Comparison of ENCODE assay signal across 8 cellular contexts in the genomic region with DNA sequence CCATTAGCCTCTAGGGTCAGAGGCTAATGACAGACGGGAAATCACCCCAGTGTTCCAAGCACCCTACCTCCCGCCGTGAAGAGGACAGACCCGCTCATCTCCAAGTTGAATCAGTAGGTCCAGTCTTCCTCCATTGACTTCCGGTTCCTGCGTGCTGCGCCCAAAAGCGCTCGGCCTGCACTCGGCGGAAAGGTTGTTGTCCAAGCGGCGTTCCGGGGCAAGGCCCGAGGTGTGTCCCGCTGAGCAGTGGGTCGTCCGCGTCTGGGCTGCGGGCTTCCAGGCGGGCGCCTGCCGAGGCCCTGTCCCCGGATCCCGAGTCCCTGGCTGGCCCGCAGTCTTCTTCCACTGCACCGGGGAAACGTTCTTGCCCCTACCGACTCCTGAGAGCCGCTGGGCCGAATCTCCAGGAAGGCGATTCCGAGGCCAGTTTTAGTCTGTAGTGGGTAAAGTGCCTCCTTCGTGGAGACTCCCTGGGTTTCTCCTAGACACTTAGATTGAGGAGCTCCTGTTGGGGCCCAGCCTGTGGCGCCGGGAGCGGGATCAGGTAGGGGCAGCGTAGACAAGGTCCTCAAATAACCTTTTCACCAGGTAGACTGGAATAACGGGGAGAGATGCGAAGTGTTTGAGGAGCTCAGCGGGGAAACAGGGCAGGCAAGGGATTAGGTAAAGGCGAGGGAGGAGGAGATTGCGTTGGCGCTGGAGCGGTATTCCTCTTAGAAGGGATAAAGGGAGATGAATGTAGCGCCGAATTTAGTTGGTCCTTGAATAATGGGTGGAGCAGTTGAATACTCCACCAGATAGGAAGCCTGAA. TPM values are rescaled to one million over a fixed set of nuclear protein-coding genes. Genes with fewer than 3 reads are reported as not detected.
DNase-seq lines count a peak whose midpoint lies in the region; ATAC-seq and TF ChIP-seq lines count a peak whose summit lies in the region.

A gene with protein sequence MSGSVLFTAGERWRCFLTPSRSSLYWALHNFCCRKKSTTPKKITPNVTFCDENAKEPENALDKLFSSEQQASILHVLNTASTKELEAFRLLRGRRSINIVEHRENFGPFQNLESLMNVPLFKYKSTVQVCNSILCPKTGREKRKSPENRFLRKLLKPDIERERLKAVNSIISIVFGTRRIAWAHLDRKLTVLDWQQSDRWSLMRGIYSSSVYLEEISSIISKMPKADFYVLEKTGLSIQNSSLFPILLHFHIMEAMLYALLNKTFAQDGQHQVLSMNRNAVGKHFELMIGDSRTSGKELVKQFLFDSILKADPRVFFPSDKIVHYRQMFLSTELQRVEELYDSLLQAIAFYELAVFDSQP (minus strand): TSS at position 138 of the 811 bp plus-strand sequence. CDS start 40 bp downstream, at position 98.

- H3K9ac ChIP-seq in adipocyte (ENCODE audit: low read length): peak within 1 kb of the TSS; percentile 96
- H3K9ac ChIP-seq in parathyroid adenoma: peak within 1 kb of the TSS; percentile 95

- TF ChIP-seq CTCF in cardiac muscle cell (IDR thresholded peaks at IDR 0.05; ENCODE audit: low read depth, low read length) (no peak), parathyroid adenoma (IDR thresholded peaks at IDR 0.05) (no peak), tibial artery (IDR thresholded peaks at IDR 0.05) (peak in 1 of 2 experiments; percentile 22)

- H3K79me2 ChIP-seq in parathyroid adenoma: peaks cover 10% of the 10 kb centered on the region

- peak within 1 kb of the TSS; percentile 83 for H3K4me2 ChIP-seq in parathyroid adenoma (ENCODE audit: low read length)

- H3K9me3 ChIP-seq in adipocyte (ENCODE audit: control insufficient read depth, low read length): no peaks in the 10 kb centered on the region
- no peaks in the 10 kb centered on the region for H3K9me3 ChIP-seq in cardiac muscle cell (ENCODE audit: low read depth)
- H3K9me3 ChIP-seq in parathyroid adenoma (ENCODE audit: control insufficient read depth, low read length): no peaks in the 10 kb centered on the region
- no peaks in the 10 kb centered on the region for H3K9me3 ChIP-seq in tibial artery

- H3K4me1 ChIP-seq in adipocyte (ENCODE audit: control insufficient read depth, insufficient read depth, low read length): peaks cover 4% of the 10 kb centered on the region
- H3K4me1 ChIP-seq in cardiac muscle cell (ENCODE audit: low read depth): no peaks in the 10 kb centered on the region
- H3K4me1 ChIP-seq in parathyroid adenoma: no peaks in the 10 kb centered on the region
- H3K4me1 ChIP-seq in tibial artery: peaks cover 0 to 22% (median 10%) of the 10 kb centered on the region in 4 donors

- peak within 1 kb of the TSS; percentile 86 for H3K27ac ChIP-seq in cardiac muscle cell
- H3K27ac ChIP-seq in parathyroid adenoma: peak within 1 kb of the TSS; percentile 90
- peak within 1 kb of the TSS; percentile 84 to 96 for H3K27ac ChIP-seq in tibial artery

- H2AFZ ChIP-seq in parathyroid adenoma: peak within 1 kb of the TSS; percentile 99

- DNase-seq in NCI-H1105 treated with DMSO at 0.1 percent for 48 hours (lab: John Stamatoyannopoulos, UW) (peak; percentile 70), T follicular helper cell (ENCODE audit: low read depth) (peak; percentile 71), adipocyte (ENCODE audit: low read depth) (peak; percentile 96), cardiac muscle cell (ENCODE audit: low read depth in 1 of 2, low spot score in 1 of 2) (peak; percentile 89 to 95), tibial artery (peak; percentile 83 to 93)

- peak; percentile 90 for ATAC-seq in HG02642 (IDR thresholded peaks at IDR 0.05; ENCODE audit: poor library complexity, unreplicated experiment)

- TF ChIP-seq POLR2A in GM10847 (IDR thresholded peaks at IDR 0.05; ENCODE audit: extremely low read depth, insufficient read length): peak; percentile 87

- intact Hi-C loops in tibial artery (cut with DNase I; ENCODE audit: low total_unique reads): no loop called here

- peak within 1 kb of the TSS; percentile 100 for H3K4me3 ChIP-seq in adipocyte (ENCODE audit: low read length)
- peak within 1 kb of the TSS; percentile 73 for H3K4me3 ChIP-seq in cardiac muscle cell
- peak within 1 kb of the TSS; percentile 74 for H3K4me3 ChIP-seq in parathyroid adenoma (ENCODE audit: low read depth, low read length)
- peak within 1 kb of the TSS; percentile 57 to 82 for H3K4me3 ChIP-seq in tibial artery

- H3K27me3 ChIP-seq in adipocyte (replicated peaks; ENCODE audit: control insufficient read depth, insufficient read depth, low read length) (no peaks in the 10 kb centered on the region), cardiac muscle cell (no peaks in the 10 kb centered on the region), parathyroid adenoma (ENCODE audit: control insufficient read depth, insufficient read depth, low read length) (no peaks in the 10 kb centered on the region), tibial artery (no peaks in the 10 kb centered on the region)

- H3K36me3 ChIP-seq in adipocyte (ENCODE audit: control insufficient read depth, insufficient read depth, low read length, severe bottlenecking) (peaks cover 19% of the 10 kb centered on the region), cardiac muscle cell (peaks cover 2% of the 10 kb centered on the region), parathyroid adenoma (ENCODE audit: control insufficient read depth, insufficient read depth, low read length) (no peaks in the 10 kb centered on the region), tibial artery (peaks cover 0 to 9% (median 1%) of the 10 kb centered on the region in 3 donors)

RNA-seq across cellular contexts. Expression of the gene that starts here (rescaled TPM):
- 15.6 and 18.1 TPM in 2 replicates for total RNA-seq in cardiac muscle cell
- 17.6 and 22.4 TPM in 2 replicates for polyA plus RNA-seq in cardiac muscle cell

Comparison
In these comparisons a context has a peak if more than half of its experiments do, and no peak if none do; other contexts are left out.
1. Peak in every context shown above with its lines: DNase-seq, ATAC-seq, H3K4me3 ChIP-seq and H3K27ac ChIP-seq.